In genomic region chr10:109974509-109975191, GRCh38 we compare ENCODE assay signal across 1 cellular context.
A peak's percentile ranks its signal among the peaks of the same experiment; 100 is the strongest.
TF ChIP-seq lines count a peak whose summit lies in the region.

No MANE protein-coding gene starts in this region.

TF ChIP-seq in HepG2, 621 proteins besides CTCF, POLR2A, EP300 and RAD21 (continued from another document and continues in another):
- TF ChIP-seq DRAP1 (CRISPR knock-in tag; IDR thresholded peaks at IDR 0.05) = no peak
- TF ChIP-seq HDAC1 (CRISPR knock-in tag; IDR thresholded peaks at IDR 0.05) = 0 out of 2 replicates have a peak, but pooled peaks have one; percentile 52
- no peak for TF ChIP-seq HNRNPLL (IDR thresholded peaks at IDR 0.05; ENCODE audit: low read depth, low read length, poor library complexity, severe bottlenecking)
- peak; percentile 66; the same call in 1 of the 2 replicates for TF ChIP-seq HNF1A (IDR thresholded peaks at IDR 0.05; ENCODE audit: low read depth)
- TF ChIP-seq HNF1A (CRISPR knock-in tag; IDR thresholded peaks at IDR 0.05; ENCODE audit: borderline replicate concordance) = peak; percentile 76; the same call in 1 of the 2 replicates
- TF ChIP-seq HMGXB4 (CRISPR knock-in tag; IDR thresholded peaks at IDR 0.05; ENCODE audit: borderline replicate concordance in 1 of 2, low read depth in 1 of 2) = no peak
- no peak for TF ChIP-seq ZMAT3 (CRISPR knock-in tag; conservative IDR thresholded peaks at IDR 0.05)
- TF ChIP-seq MED13 (CRISPR knock-in tag; IDR thresholded peaks at IDR 0.05) = no peak
- TF ChIP-seq ZNF574 (CRISPR knock-in tag; IDR thresholded peaks at IDR 0.05) = no peak
- no peak for TF ChIP-seq IRF9 (CRISPR knock-in tag; IDR thresholded peaks at IDR 0.05; ENCODE audit: borderline replicate concordance)
- no peak for TF ChIP-seq ZNF770 (CRISPR knock-in tag; IDR thresholded peaks at IDR 0.05)
- peak; percentile 85 for TF ChIP-seq ZNF609 (CRISPR knock-in tag; IDR thresholded peaks at IDR 0.05; ENCODE audit: borderline replicate concordance)
- TF ChIP-seq ZMYM2 (CRISPR knock-in tag; IDR thresholded peaks at IDR 0.05) = 0 out of 2 replicates have a peak, but pooled peaks have one; percentile 18
- 0 out of 2 replicates have a peak, but pooled peaks have one; percentile 44 for TF ChIP-seq ZNF710 (CRISPR knock-in tag; IDR thresholded peaks at IDR 0.05; ENCODE audit: borderline replicate concordance)
- TF ChIP-seq TOE1 (CRISPR knock-in tag; IDR thresholded peaks at IDR 0.05) = no peak; the same call in 1 of the 2 replicates
- no peak for TF ChIP-seq ZZZ3 (CRISPR knock-in tag; IDR thresholded peaks at IDR 0.05; ENCODE audit: borderline replicate concordance)
- no peak for TF ChIP-seq MAZ (IDR thresholded peaks at IDR 0.05; ENCODE audit: borderline replicate concordance, low read depth, low read length)
- TF ChIP-seq MAZ (CRISPR knock-in tag; IDR thresholded peaks at IDR 0.05; ENCODE audit: low read depth) = no peak
- no peak for TF ChIP-seq ZBTB8A (CRISPR knock-in tag; IDR thresholded peaks at IDR 0.05; ENCODE audit: borderline replicate concordance, low read depth)
- TF ChIP-seq ETV5 (CRISPR knock-in tag; IDR thresholded peaks at IDR 0.05; ENCODE audit: borderline replicate concordance) = no peak
- TF ChIP-seq ZNF713 (CRISPR knock-in tag; IDR thresholded peaks at IDR 0.05) = no peak
- no peak for TF ChIP-seq ETV6 (CRISPR knock-in tag; conservative IDR thresholded peaks at IDR 0.05)
- no peak for TF ChIP-seq FOXO4 (CRISPR knock-in tag; conservative IDR thresholded peaks at IDR 0.05)
- TF ChIP-seq ZNF362 (CRISPR knock-in tag; IDR thresholded peaks at IDR 0.05; ENCODE audit: borderline replicate concordance) = peak; percentile 34; the same call in 1 of the 2 replicates
- TF ChIP-seq THAP7 (CRISPR knock-in tag; IDR thresholded peaks at IDR 0.05) = no peak
- 0 out of 2 replicates have a peak, but pooled peaks have one; percentile 16 for TF ChIP-seq ZNF580 (CRISPR knock-in tag; IDR thresholded peaks at IDR 0.05; ENCODE audit: borderline replicate concordance, low read depth)
- no peak for TF ChIP-seq ZKSCAN1 (IDR thresholded peaks at IDR 0.05; ENCODE audit: low read length)
- TF ChIP-seq ZNF709 (CRISPR knock-in tag; IDR thresholded peaks at IDR 0.05) = no peak
